ENCODE assay signal across 39 cellular contexts in genomic region chr16:79868841-79869240, GRCh38.
"Had no signal": no experiment of that assay in that cellular context is flagged by ENCODE, and none has a peak within 500 bp of the region (broad histone marks: within the 10 kb centered on the region; RNA-seq: fewer than 3 reads in every experiment).

No MANE protein-coding gene starts in this region.

- H3K9me3 Mint-ChIP-seq: activated naive CD4-positive, alpha-beta T cell treated with anti-CD3 and anti-CD28 coated beads for 36 hours; activated naive CD4-positive, alpha-beta T cell treated with anti-CD3 and anti-CD28 coated beads, Interleukin-2, amount 10 ng/mL, durations not matched to agents 7 days and 5 days; activated naive CD4-positive, alpha-beta T cell treated with anti-CD3 and anti-CD28 coated beads, Interleukin-2, amount 50 U/mL, for 24 hours; activated naive CD8-positive, alpha-beta T cell treated with anti-CD3 and anti-CD28 coated beads for 36 hours; activated naive CD8-positive, alpha-beta T cell treated with anti-CD3 and anti-CD28 coated beads, Interleukin-2, amount 50 U/mL, for 24 hours; activated T-cell treated with anti-CD3 and anti-CD28 coated beads, Interleukin-2, amount 50 U/mL, for 24 hours; activated T-cell treated with anti-CD3 and anti-CD28 coated beads, Interleukin-2, amount 50 U/mL, for 4 hours; activated T-helper 1 cell treated with anti-CD3 and anti-CD28 coated beads, Interleukin-12 subunit alpha, Interleukin-12 subunit beta, Interleukin-2, Interleukin-4 antibody, amounts not matched to agents 30 ng/mL and 10 ng/mL and 1 ng/mL, durations not matched to agents 14 hours and 24 hours and 36 hours; activated T-helper 2 cell treated with anti-CD3 and anti-CD28 coated beads, Interferon-gamma antibody, Interleukin-2, Interleukin-4, amounts not matched to agents 10 μg/mL and 5 μg/mL and 100 μg/mL, durations not matched to agents 14 hours and 24 hours and 36 hours; central memory CD8-positive, alpha-beta T cell had no signal

- H3K27ac ChIP-seq: adrenal gland, ascending aorta, body of pancreas, brain microvascular endothelial cell, breast epithelium, cardiac muscle cell had no signal

- H3K27me3 ChIP-seq: adrenal gland, ascending aorta, body of pancreas, brain microvascular endothelial cell, breast epithelium, cardiac muscle cell had no signal

- ATAC-seq: activated naive CD4-positive, alpha-beta T cell treated with anti-CD3 and anti-CD28 coated beads, Interleukin-2, amount 50 U/mL, for 72 hours; activated naive CD8-positive, alpha-beta T cell treated with anti-CD3 and anti-CD28 coated beads, Interleukin-2, amount 50 U/mL, for 24 hours; activated T-cell treated with anti-CD3 and anti-CD28 coated beads, Interleukin-2, amount 50 U/mL, for 4 hours; activated T-helper 17 cell treated with anti-CD3 and anti-CD28 coated beads, Interleukin-2, amount 50 U/mL, for 72 hours; body of pancreas had no signal

- H3K4me1 ChIP-seq: adrenal gland, ascending aorta, body of pancreas, breast epithelium had no signal

- H3K36me3 Mint-ChIP-seq: activated naive CD4-positive, alpha-beta T cell treated with anti-CD3 and anti-CD28 coated beads, Interleukin-2, amount 10 ng/mL, durations not matched to agents 7 days and 5 days; activated naive CD4-positive, alpha-beta T cell treated with anti-CD3 and anti-CD28 coated beads, Interleukin-2, amount 50 U/mL, for 24 hours; activated naive CD4-positive, alpha-beta T cell treated with anti-CD3 and anti-CD28 coated beads, Interleukin-2, amount 50 U/mL, for 72 hours; activated naive CD8-positive, alpha-beta T cell; activated naive CD8-positive, alpha-beta T cell treated with anti-CD3 and anti-CD28 coated beads for 36 hours; activated naive CD8-positive, alpha-beta T cell treated with anti-CD3 and anti-CD28 coated beads, Interleukin-2, amount 10 ng/mL, durations not matched to agents 7 days and 5 days; brain had no signal

- H3K27ac Mint-ChIP-seq: activated naive CD4-positive, alpha-beta T cell treated with anti-CD3 and anti-CD28 coated beads for 36 hours; activated naive CD4-positive, alpha-beta T cell treated with anti-CD3 and anti-CD28 coated beads, Interleukin-2, amount 10 ng/mL, durations not matched to agents 7 days and 5 days; activated naive CD4-positive, alpha-beta T cell treated with anti-CD3 and anti-CD28 coated beads, Interleukin-2, amount 50 U/mL, for 24 hours; activated naive CD8-positive, alpha-beta T cell; activated naive CD8-positive, alpha-beta T cell treated with anti-CD3 and anti-CD28 coated beads for 36 hours; activated naive CD8-positive, alpha-beta T cell treated with anti-CD3 and anti-CD28 coated beads, Interleukin-2, amount 10 ng/mL, durations not matched to agents 7 days and 5 days; activated naive CD8-positive, alpha-beta T cell treated with anti-CD3 and anti-CD28 coated beads, Interleukin-2, amount 50 U/mL, for 24 hours; activated T-cell treated with anti-CD3 and anti-CD28 coated beads, Interleukin-2, amount 50 U/mL, for 24 hours; activated T-helper 1 cell treated with anti-CD3 and anti-CD28 coated beads, Interleukin-12 subunit alpha, Interleukin-12 subunit beta, Interleukin-2, Interleukin-4 antibody, amounts not matched to agents 30 ng/mL and 10 ng/mL and 1 ng/mL, durations not matched to agents 14 hours and 24 hours and 36 hours; activated T-helper 17 cell treated with anti-CD3 and anti-CD28 coated beads, Interleukin-2, amount 50 U/mL, for 72 hours; activated T-helper 2 cell treated with anti-CD3 and anti-CD28 coated beads, Interferon-gamma antibody, Interleukin-2, Interleukin-4, amounts not matched to agents 10 μg/mL and 5 μg/mL and 100 μg/mL, durations not matched to agents 14 hours and 24 hours and 36 hours; brain had no signal

- H3K4me3 Mint-ChIP-seq: activated naive CD4-positive, alpha-beta T cell treated with anti-CD3 and anti-CD28 coated beads for 36 hours; activated naive CD4-positive, alpha-beta T cell treated with anti-CD3 and anti-CD28 coated beads, Interleukin-2, amount 10 ng/mL, durations not matched to agents 7 days and 5 days; activated naive CD4-positive, alpha-beta T cell treated with anti-CD3 and anti-CD28 coated beads, Interleukin-2, amount 50 U/mL, for 24 hours; activated naive CD8-positive, alpha-beta T cell; activated naive CD8-positive, alpha-beta T cell treated with anti-CD3 and anti-CD28 coated beads for 36 hours; activated naive CD8-positive, alpha-beta T cell treated with anti-CD3 and anti-CD28 coated beads, Interleukin-2, amount 10 ng/mL, durations not matched to agents 7 days and 5 days; activated naive CD8-positive, alpha-beta T cell treated with anti-CD3 and anti-CD28 coated beads, Interleukin-2, amount 50 U/mL, for 24 hours; activated T-cell treated with anti-CD3 and anti-CD28 coated beads, Interleukin-2, amount 50 U/mL, for 24 hours; activated T-cell treated with anti-CD3 and anti-CD28 coated beads, Interleukin-2, amount 50 U/mL, for 4 hours; activated T-helper 1 cell treated with anti-CD3 and anti-CD28 coated beads, Interleukin-12 subunit alpha, Interleukin-12 subunit beta, Interleukin-2, Interleukin-4 antibody, amounts not matched to agents 30 ng/mL and 10 ng/mL and 1 ng/mL, durations not matched to agents 14 hours and 24 hours and 36 hours; activated T-helper 17 cell treated with anti-CD3 and anti-CD28 coated beads, Interleukin-2, amount 50 U/mL, for 72 hours; brain; central memory CD8-positive, alpha-beta T cell had no signal

- H3K4me1 Mint-ChIP-seq: activated naive CD4-positive, alpha-beta T cell treated with anti-CD3 and anti-CD28 coated beads, Interleukin-2, amount 10 ng/mL, durations not matched to agents 7 days and 5 days; activated naive CD4-positive, alpha-beta T cell treated with anti-CD3 and anti-CD28 coated beads, Interleukin-2, amount 50 U/mL, for 24 hours; activated naive CD8-positive, alpha-beta T cell treated with anti-CD3 and anti-CD28 coated beads for 36 hours; activated naive CD8-positive, alpha-beta T cell treated with anti-CD3 and anti-CD28 coated beads, Interleukin-2, amount 10 ng/mL, durations not matched to agents 7 days and 5 days; activated naive CD8-positive, alpha-beta T cell treated with anti-CD3 and anti-CD28 coated beads, Interleukin-2, amount 50 U/mL, for 24 hours; activated T-helper 17 cell treated with anti-CD3 and anti-CD28 coated beads, Interleukin-2, amount 50 U/mL, for 72 hours; brain; central memory CD8-positive, alpha-beta T cell had no signal

- H3K27me3 Mint-ChIP-seq: activated naive CD8-positive, alpha-beta T cell; activated naive CD8-positive, alpha-beta T cell treated with anti-CD3 and anti-CD28 coated beads for 36 hours; activated naive CD8-positive, alpha-beta T cell treated with anti-CD3 and anti-CD28 coated beads, Interleukin-2, amount 10 ng/mL, durations not matched to agents 7 days and 5 days; activated naive CD8-positive, alpha-beta T cell treated with anti-CD3 and anti-CD28 coated beads, Interleukin-2, amount 50 U/mL, for 24 hours had no signal

- H3K9me3 ChIP-seq: adrenal gland, ascending aorta, body of pancreas, breast epithelium had no signal

- DNase-seq: activated effector memory CD4-positive, alpha-beta T cell treated with anti-CD3 and anti-CD28 coated beads, Interleukin-2, amount 50 U/mL, for 16 hours; activated effector memory CD4-positive, alpha-beta T cell treated with Interleukin-2 at 50 U/mL for 16 hours; activated gamma-delta T cell; activated gamma-delta T cell treated with Interleukin-2 at 50 U/mL for 16 hours; activated naive CD4-positive, alpha-beta T cell; activated naive CD4-positive, alpha-beta T cell treated with anti-CD3 and anti-CD28 coated beads for 36 hours; activated naive CD4-positive, alpha-beta T cell treated with anti-CD3 and anti-CD28 coated beads, Interleukin-2, amount 10 ng/mL, durations not matched to agents 7 days and 5 days; activated naive CD4-positive, alpha-beta T cell treated with anti-CD3 and anti-CD28 coated beads, Interleukin-2, amount 50 U/mL, for 16 hours; activated naive CD4-positive, alpha-beta T cell treated with Interleukin-2 at 50 U/mL for 16 hours; activated naive CD8-positive, alpha-beta T cell treated with anti-CD3 and anti-CD28 coated beads for 36 hours; activated naive CD8-positive, alpha-beta T cell treated with anti-CD3 and anti-CD28 coated beads, Interleukin-2, amount 10 ng/mL, durations not matched to agents 7 days and 5 days; activated naive CD8-positive, alpha-beta T cell treated with anti-CD3 and anti-CD28 coated beads, Interleukin-2, amount 50 U/mL, for 24 hours; activated T-cell treated with anti-CD3 and anti-CD28 coated beads, Interleukin-2, amount 50 U/mL, for 1 hour; activated T-cell treated with anti-CD3 and anti-CD28 coated beads, Interleukin-2, amount 50 U/mL, for 24 hours; activated T-cell treated with anti-CD3 and anti-CD28 coated beads, Interleukin-2, amount 50 U/mL, for 4 hours; activated T-cell treated with anti-CD3 and anti-CD28 coated beads, Interleukin-2, amount 50 U/mL, for 48 hours; adrenal gland; amniotic stem cell; amygdala; anterior cingulate cortex; aorta; body of pancreas; brain microvascular endothelial cell; caudate nucleus; central memory CD4-positive, alpha-beta T cell; cerebellar nuclear complex had no signal

- H3K36me3 ChIP-seq: adrenal gland, ascending aorta, brain microvascular endothelial cell, breast epithelium, cardiac muscle cell had no signal

- H3K4me3 ChIP-seq: adrenal gland, ascending aorta, body of pancreas, breast epithelium, cardiac muscle cell had no signal

- FAIRE-seq: astrocyte, bronchial epithelial cell had no signal
